1 cellular context compared by ENCODE assay signal in the genomic region with DNA sequence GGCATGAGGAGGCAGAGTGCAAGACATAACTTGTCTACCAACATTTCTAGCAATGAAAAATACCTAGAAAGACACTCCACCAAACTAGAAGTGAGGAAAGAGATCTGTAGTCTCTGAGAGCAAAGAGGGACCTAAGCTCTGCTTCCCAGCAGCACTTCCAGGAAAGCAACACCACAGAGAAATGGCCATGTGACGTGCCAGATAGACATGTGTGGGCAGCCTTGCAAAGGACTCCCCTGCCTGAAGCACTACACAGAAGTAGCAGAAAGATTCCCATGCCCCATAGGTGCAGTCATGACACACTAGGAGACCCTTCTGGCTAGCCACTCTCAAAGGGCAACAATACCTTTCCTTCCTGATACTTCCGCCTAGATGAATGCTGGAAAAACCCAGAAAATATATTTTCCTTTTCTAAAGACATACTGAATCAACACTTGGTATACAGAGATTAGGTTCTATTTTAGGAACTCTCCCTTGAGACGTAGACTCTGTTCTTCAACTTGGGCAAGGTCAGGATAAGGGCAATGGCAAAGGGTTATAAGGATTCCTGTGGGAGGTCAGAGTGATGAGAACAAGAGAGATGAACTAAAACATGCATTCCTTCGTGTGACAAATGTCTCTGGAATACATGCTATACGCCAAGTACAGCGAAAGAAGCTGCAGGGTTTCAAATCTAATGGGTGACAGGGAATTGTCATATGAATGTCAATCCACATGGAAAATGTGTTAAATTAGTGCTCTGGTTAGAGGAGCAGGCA.
TF ChIP-seq lines count a peak whose summit lies in the region.

No MANE protein-coding gene starts in this region.

TF ChIP-seq in HepG2, 621 proteins besides CTCF, POLR2A, EP300 and RAD21:
- no peak for TF ChIP-seq RBFOX2 (IDR thresholded peaks at IDR 0.05; ENCODE audit: low read depth, low read length)
- TF ChIP-seq, protein P1, sequence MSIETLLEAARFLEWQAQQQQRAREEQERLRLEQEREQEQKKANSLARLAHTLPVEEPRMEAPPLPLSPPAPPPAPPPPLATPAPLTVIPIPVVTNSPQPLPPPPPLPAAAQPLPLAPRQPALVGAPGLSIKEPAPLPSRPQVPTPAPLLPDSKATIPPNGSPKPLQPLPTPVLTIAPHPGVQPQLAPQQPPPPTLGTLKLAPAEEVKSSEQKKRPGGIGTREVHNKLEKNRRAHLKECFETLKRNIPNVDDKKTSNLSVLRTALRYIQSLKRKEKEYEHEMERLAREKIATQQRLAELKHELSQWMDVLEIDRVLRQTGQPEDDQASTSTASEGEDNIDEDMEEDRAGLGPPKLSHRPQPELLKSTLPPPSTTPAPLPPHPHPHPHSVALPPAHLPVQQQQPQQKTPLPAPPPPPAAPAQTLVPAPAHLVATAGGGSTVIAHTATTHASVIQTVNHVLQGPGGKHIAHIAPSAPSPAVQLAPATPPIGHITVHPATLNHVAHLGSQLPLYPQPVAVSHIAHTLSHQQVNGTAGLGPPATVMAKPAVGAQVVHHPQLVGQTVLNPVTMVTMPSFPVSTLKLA (IDR thresholded peaks at IDR 0.05), result 0 out of 2 replicates have a peak, but pooled peaks have one; percentile 46
